ENCODE assay signal across 1 cellular context in genomic region chr5:157618366-157618765, GRCh38.
TF ChIP-seq lines count a peak whose summit lies in the region.

No MANE protein-coding gene starts in this region.

TF ChIP-seq in GM23338, 12 proteins besides CTCF, POLR2A, EP300 and RAD21 (continued from another document):
- TF ChIP-seq, protein P1, sequence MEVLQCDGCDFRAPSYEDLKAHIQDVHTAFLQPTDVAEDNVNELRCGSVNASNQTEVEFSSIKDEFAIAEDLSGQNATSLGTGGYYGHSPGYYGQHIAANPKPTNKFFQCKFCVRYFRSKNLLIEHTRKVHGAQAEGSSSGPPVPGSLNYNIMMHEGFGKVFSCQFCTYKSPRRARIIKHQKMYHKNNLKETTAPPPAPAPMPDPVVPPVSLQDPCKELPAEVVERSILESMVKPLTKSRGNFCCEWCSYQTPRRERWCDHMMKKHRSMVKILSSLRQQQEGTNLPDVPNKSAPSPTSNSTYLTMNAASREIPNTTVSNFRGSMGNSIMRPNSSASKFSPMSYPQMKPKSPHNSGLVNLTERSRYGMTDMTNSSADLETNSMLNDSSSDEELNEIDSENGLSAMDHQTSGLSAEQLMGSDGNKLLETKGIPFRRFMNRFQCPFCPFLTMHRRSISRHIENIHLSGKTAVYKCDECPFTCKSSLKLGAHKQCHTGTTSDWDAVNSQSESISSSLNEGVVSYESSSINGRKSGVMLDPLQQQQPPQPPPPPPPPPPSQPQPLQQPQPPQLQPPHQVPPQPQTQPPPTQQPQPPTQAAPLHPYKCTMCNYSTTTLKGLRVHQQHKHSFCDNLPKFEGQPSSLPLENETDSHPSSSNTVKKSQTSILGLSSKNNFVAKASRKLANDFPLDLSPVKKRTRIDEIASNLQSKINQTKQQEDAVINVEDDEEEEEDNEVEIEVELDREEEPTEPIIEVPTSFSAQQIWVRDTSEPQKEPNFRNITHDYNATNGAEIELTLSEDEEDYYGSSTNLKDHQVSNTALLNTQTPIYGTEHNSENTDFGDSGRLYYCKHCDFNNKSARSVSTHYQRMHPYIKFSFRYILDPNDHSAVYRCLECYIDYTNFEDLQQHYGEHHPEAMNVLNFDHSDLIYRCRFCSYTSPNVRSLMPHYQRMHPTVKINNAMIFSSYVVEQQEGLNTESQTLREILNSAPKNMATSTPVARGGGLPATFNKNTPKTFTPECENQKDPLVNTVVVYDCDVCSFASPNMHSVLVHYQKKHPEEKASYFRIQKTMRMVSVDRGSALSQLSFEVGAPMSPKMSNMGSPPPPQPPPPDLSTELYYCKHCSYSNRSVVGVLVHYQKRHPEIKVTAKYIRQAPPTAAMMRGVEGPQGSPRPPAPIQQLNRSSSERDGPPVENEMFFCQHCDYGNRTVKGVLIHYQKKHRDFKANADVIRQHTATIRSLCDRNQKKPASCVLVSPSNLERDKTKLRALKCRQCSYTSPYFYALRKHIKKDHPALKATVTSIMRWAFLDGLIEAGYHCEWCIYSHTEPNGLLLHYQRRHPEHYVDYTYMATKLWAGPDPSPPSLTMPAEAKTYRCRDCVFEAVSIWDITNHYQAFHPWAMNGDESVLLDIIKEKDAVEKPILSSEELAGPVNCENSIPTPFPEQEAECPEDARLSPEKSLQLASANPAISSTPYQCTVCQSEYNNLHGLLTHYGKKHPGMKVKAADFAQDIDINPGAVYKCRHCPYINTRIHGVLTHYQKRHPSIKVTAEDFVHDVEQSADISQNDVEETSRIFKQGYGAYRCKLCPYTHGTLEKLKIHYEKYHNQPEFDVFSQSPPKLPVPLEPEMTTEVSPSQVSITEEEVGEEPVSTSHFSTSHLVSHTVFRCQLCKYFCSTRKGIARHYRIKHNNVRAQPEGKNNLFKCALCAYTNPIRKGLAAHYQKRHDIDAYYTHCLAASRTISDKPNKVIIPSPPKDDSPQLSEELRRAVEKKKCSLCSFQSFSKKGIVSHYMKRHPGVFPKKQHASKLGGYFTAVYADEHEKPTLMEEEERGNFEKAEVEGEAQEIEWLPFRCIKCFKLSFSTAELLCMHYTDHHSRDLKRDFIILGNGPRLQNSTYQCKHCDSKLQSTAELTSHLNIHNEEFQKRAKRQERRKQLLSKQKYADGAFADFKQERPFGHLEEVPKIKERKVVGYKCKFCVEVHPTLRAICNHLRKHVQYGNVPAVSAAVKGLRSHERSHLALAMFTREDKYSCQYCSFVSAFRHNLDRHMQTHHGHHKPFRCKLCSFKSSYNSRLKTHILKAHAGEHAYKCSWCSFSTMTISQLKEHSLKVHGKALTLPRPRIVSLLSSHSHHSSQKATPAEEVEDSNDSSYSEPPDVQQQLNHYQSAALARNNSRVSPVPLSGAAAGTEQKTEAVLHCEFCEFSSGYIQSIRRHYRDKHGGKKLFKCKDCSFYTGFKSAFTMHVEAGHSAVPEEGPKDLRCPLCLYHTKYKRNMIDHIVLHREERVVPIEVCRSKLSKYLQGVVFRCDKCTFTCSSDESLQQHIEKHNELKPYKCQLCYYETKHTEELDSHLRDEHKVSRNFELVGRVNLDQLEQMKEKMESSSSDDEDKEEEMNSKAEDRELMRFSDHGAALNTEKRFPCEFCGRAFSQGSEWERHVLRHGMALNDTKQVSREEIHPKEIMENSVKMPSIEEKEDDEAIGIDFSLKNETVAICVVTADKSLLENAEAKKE (CRISPR knock-in tag; IDR thresholded peaks at IDR 0.05) = no peak
- TF ChIP-seq POLR2AphosphoS5 (IDR thresholded peaks at IDR 0.05; ENCODE audit: low read depth) (no peak), ZNF331 (CRISPR knock-in tag; IDR thresholded peaks at IDR 0.05; ENCODE audit: low read depth) (no peak), NANOG (IDR thresholded peaks at IDR 0.05; ENCODE audit: borderline replicate concordance) (no peak), EZH2phosphoT487 (IDR thresholded peaks at IDR 0.05; ENCODE audit: unreplicated experiment) (no peak), CREB1 (CRISPR knock-in tag; IDR thresholded peaks at IDR 0.05; ENCODE audit: low read depth) (no peak), ZNF114 (CRISPR knock-in tag; IDR thresholded peaks at IDR 0.05) (no peak), JUNB (IDR thresholded peaks at IDR 0.05; ENCODE audit: unreplicated experiment) (no peak), REST (IDR thresholded peaks at IDR 0.05; ENCODE audit: unreplicated experiment) (no peak), STAT1 (IDR thresholded peaks at IDR 0.05; ENCODE audit: unreplicated experiment) (no peak)
- TF ChIP-seq, protein P2, sequence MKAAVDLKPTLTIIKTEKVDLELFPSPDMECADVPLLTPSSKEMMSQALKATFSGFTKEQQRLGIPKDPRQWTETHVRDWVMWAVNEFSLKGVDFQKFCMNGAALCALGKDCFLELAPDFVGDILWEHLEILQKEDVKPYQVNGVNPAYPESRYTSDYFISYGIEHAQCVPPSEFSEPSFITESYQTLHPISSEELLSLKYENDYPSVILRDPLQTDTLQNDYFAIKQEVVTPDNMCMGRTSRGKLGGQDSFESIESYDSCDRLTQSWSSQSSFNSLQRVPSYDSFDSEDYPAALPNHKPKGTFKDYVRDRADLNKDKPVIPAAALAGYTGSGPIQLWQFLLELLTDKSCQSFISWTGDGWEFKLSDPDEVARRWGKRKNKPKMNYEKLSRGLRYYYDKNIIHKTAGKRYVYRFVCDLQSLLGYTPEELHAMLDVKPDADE (IDR thresholded peaks at IDR 0.05) = no peak
TF ChIP-seq in GM23338: peak in this region for 0.
